1 cellular context compared by ENCODE assay signal in genomic region chr9:120538339-120538738, GRCh38.
TF ChIP-seq lines count a peak whose summit lies in the region.

No MANE protein-coding gene starts in this region.

TF ChIP-seq in HepG2, 621 proteins besides CTCF, POLR2A, EP300 and RAD21 (continued from another document and continues in another):
- TF ChIP-seq CEBPZ (IDR thresholded peaks at IDR 0.05; ENCODE audit: low read length) (no peak), HOXA5 (CRISPR knock-in tag; IDR thresholded peaks at IDR 0.05) (no peak), RXRB (CRISPR knock-in tag; IDR thresholded peaks at IDR 0.05; ENCODE audit: borderline replicate concordance) (peak; percentile 66; the same call in 1 of the 2 replicates), ZNF331 (CRISPR knock-in tag; IDR thresholded peaks at IDR 0.05) (peak; percentile 66), ZNF772 (CRISPR knock-in tag; IDR thresholded peaks at IDR 0.05) (no peak), SIN3B (IDR thresholded peaks at IDR 0.05; ENCODE audit: low read length) (no peak), PITX1 (CRISPR knock-in tag; IDR thresholded peaks at IDR 0.05) (no peak), SYNCRIP (IDR thresholded peaks at IDR 0.05; ENCODE audit: insufficient read depth, low read depth, low read length) (no peak), TGIF2 (CRISPR knock-in tag; IDR thresholded peaks at IDR 0.05) (0 out of 2 replicates have a peak, but pooled peaks have one; percentile 52), SMAD9 (CRISPR knock-in tag; IDR thresholded peaks at IDR 0.05) (no peak), ZNF234 (CRISPR knock-in tag; conservative IDR thresholded peaks at IDR 0.05) (no peak), AFF4 (CRISPR knock-in tag; IDR thresholded peaks at IDR 0.05) (no peak), CBX5 (CRISPR knock-in tag; IDR thresholded peaks at IDR 0.05; ENCODE audit: borderline replicate concordance) (no peak), PPARG (CRISPR knock-in tag; conservative IDR thresholded peaks at IDR 0.05) (peak; percentile 67), MXI1 (IDR thresholded peaks at IDR 0.05; ENCODE audit: borderline replicate concordance, low read depth, low read length) (peak; percentile 76; the same call in 1 of the 3 replicates), ZNF792 (CRISPR knock-in tag; IDR thresholded peaks at IDR 0.05) (peak; percentile 88), PRDM10 (CRISPR knock-in tag; IDR thresholded peaks at IDR 0.05; ENCODE audit: low read depth) (no peak), ZNF766 (CRISPR knock-in tag; IDR thresholded peaks at IDR 0.05; ENCODE audit: borderline replicate concordance) (no peak), RAD51 (IDR thresholded peaks at IDR 0.05; ENCODE audit: borderline replicate concordance) (peak; percentile 43; the same call in 1 of the 2 replicates), MYC (CRISPR knock-in tag; IDR thresholded peaks at IDR 0.05; ENCODE audit: borderline replicate concordance) (peak; percentile 83), ZSCAN9 (CRISPR knock-in tag; IDR thresholded peaks at IDR 0.05; ENCODE audit: borderline replicate concordance) (peak; percentile 76; the same call in 1 of the 2 replicates), FOXC1 (CRISPR knock-in tag; IDR thresholded peaks at IDR 0.05; ENCODE audit: borderline replicate concordance) (no peak), ZNF567 (CRISPR knock-in tag; IDR thresholded peaks at IDR 0.05; ENCODE audit: borderline replicate concordance) (no peak), KDM6A (CRISPR knock-in tag; IDR thresholded peaks at IDR 0.05; ENCODE audit: low read depth) (peak; percentile 38; the same call in 1 of the 2 replicates), HOMEZ (CRISPR knock-in tag; IDR thresholded peaks at IDR 0.05; ENCODE audit: low read depth) (peak; percentile 99), ZNF710 (CRISPR knock-in tag; IDR thresholded peaks at IDR 0.05; ENCODE audit: borderline replicate concordance) (no peak), REXO4 (CRISPR knock-in tag; IDR thresholded peaks at IDR 0.05; ENCODE audit: borderline replicate concordance) (no peak), ZSCAN31 (CRISPR knock-in tag; IDR thresholded peaks at IDR 0.05; ENCODE audit: low read depth) (no peak), ZNF335 (CRISPR knock-in tag; IDR thresholded peaks at IDR 0.05) (0 out of 2 replicates have a peak, but pooled peaks have one; percentile 39), GATAD2A (CRISPR knock-in tag; IDR thresholded peaks at IDR 0.05) (peak; percentile 79), MIXL1 (CRISPR knock-in tag; IDR thresholded peaks at IDR 0.05) (peak; percentile 96), CEBPB (IDR thresholded peaks at IDR 0.05; ENCODE audit: borderline replicate concordance, low read depth, low read length) (no peak), ZNF672 (CRISPR knock-in tag; IDR thresholded peaks at IDR 0.05) (no peak), SIX4 (CRISPR knock-in tag; IDR thresholded peaks at IDR 0.05) (no peak), ZBTB37 (CRISPR knock-in tag; IDR thresholded peaks at IDR 0.05) (peak; percentile 49; the same call in 1 of the 2 replicates), SALL1 (CRISPR knock-in tag; IDR thresholded peaks at IDR 0.05) (peak; percentile 78), FOXP1 (IDR thresholded peaks at IDR 0.05) (no peak), FOXP1 (CRISPR knock-in tag; IDR thresholded peaks at IDR 0.05) (0 out of 2 replicates have a peak, but pooled peaks have one; percentile 31), ATRX (CRISPR knock-in tag; IDR thresholded peaks at IDR 0.05; ENCODE audit: borderline replicate concordance) (no peak), ZFP41 (CRISPR knock-in tag; IDR thresholded peaks at IDR 0.05; ENCODE audit: borderline replicate concordance) (no peak), STAG1 (CRISPR knock-in tag; IDR thresholded peaks at IDR 0.05) (0 out of 2 replicates have a peak, but pooled peaks have one; percentile 4), SSRP1 (CRISPR knock-in tag; IDR thresholded peaks at IDR 0.05) (no peak), SP1 (IDR thresholded peaks at IDR 0.05) (no peak), SP1 (CRISPR knock-in tag; IDR thresholded peaks at IDR 0.05) (no peak), ARID4A (CRISPR knock-in tag; IDR thresholded peaks at IDR 0.05; ENCODE audit: borderline replicate concordance) (peak; percentile 15; the same call in 1 of the 2 replicates), ZFP36L1 (CRISPR knock-in tag; IDR thresholded peaks at IDR 0.05) (peak; percentile 80; the same call in 1 of the 2 replicates)
